Comparison of ENCODE assay signal across 8 cellular contexts in the genomic region with DNA sequence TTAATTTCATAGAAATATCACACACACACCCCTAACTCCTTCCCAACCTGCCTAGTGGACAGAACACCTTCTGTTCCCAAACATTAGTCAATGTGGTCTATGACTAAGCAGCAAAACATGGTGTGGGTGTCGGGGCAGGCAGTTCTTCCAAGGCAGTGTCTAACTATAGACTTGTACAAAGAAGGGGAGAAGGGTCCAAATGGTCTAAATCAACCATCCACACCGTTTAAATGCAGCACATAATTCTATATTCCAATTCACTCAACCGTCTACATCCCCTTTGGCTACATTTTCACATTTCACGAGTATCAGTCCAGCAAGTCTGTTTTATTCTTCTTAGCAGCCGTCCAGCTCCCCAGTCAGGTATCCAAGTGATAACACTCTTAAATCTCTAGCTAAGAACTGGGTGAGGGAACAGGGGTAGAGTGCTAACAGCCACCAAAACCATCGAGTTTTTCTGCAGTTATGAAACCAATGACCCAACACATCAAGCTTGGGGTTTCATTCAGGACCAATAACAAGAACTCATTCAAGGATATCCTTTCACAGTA. TPM values are rescaled to one million over a fixed set of nuclear protein-coding genes. Genes with fewer than 3 reads are reported as not detected.
DNase-seq lines count a peak whose midpoint lies in the region; ATAC-seq, FAIRE-seq and TF ChIP-seq lines count a peak whose summit lies in the region.

No MANE protein-coding gene starts in this region.

- H3K4me1 ChIP-seq in Panc1 (ENCODE audit: control insufficient read depth, insufficient read depth, low read length) (peaks cover 40% of the 10 kb centered on the region), small intestine (ENCODE audit: control insufficient read depth in 2 of 2, insufficient read depth in 1 of 2, low read depth in 1 of 2, low read length in 1 of 2) (peaks cover 4 to 10% of the 10 kb centered on the region in 2 donors)

- intact Hi-C loops in Panc1 (cut with micrococcal nuclease; ENCODE audit: unreplicated experiment), result loop anchor here (5.0 to 10.0 kb wide), 4 partner anchors 86 to 1071 kb away; no protein-coding TSS in a partner anchor

- H3K9me3 ChIP-seq in Panc1 (ENCODE audit: control insufficient read depth, insufficient read depth, low read depth, low read length) (no peaks in the 10 kb centered on the region), small intestine (ENCODE audit: control insufficient read depth, low read depth) (no peaks in the 10 kb centered on the region)

- H3K27me3 ChIP-seq in Panc1 (ENCODE audit: control insufficient read depth, insufficient read depth, low read length) (no peaks in the 10 kb centered on the region), small intestine (ENCODE audit: control insufficient read depth in 2 of 2, insufficient read depth in 2 of 2, low read length in 2 of 2) (no peaks in the 10 kb centered on the region)

- no peak for TF ChIP-seq CTCF in Panc1 (IDR thresholded peaks at IDR 0.05)
- no peak for TF ChIP-seq CTCF in foreskin fibroblast (IDR thresholded peaks at IDR 0.05; ENCODE audit: low read depth, low read length)

- ATAC-seq in Panc1 (peak; percentile 74), GM21825 (IDR thresholded peaks at IDR 0.05; ENCODE audit: unreplicated experiment) (no peak), HG02623 (IDR thresholded peaks at IDR 0.05; ENCODE audit: unreplicated experiment) (no peak), HG03135 (IDR thresholded peaks at IDR 0.05; ENCODE audit: unreplicated experiment) (no peak)

- in situ Hi-C loops in Panc1 (cut with HindIII; ENCODE audit: low pct_unique_long_range_greater_than_20kb, low sequenced_read_pairs), result no loop called here

- CTCF ChIA-PET in Panc1 (lab: Charles Lee), result no interaction called here

- peak; percentile 23 for FAIRE-seq in GM19239 (lab: Jason Lieb, UNC)
- FAIRE-seq in small intestine (lab: Jason Lieb, UNC), result no peak

- peak overlapping the region; percentile 79 to 82 for H3K4me3 ChIP-seq in Panc1 (ENCODE audit: low read depth in 2 of 2, low read length in 2 of 2)
- peak overlapping the region; percentile 60 to 86 for H3K4me3 ChIP-seq in foreskin fibroblast (ENCODE audit: low read depth in 1 of 2, low read length in 2 of 2)
- H3K4me3 ChIP-seq in small intestine (ENCODE audit: low read depth in 1 of 2, low read length in 2 of 2), result peak overlapping the region in 1 of 2 donors; percentile 81

- no TSS peak for BruUV-seq in Panc1 (replicated peaks; lab: Mats Ljungman, UMichigan)

- H3K36me3 ChIP-seq in Panc1 (ENCODE audit: control insufficient read depth, insufficient read depth, low read length) (peaks cover 3% of the 10 kb centered on the region; the same call in 1 of the 2 replicates), small intestine (ENCODE audit: control insufficient read depth in 2 of 2, insufficient read depth in 2 of 2, low read length in 2 of 2) (no peaks in the 10 kb centered on the region)

- POLR2A ChIA-PET in Panc1 (lab: Charles Lee), result interaction anchor here (0.6 kb wide), 1 partner anchor 27 kb away, joined by 16 read pairs; no protein-coding TSS in a partner anchor

- WGBS in small intestine, 3 donors, result 10 to 22% (median 15%) methylated on average over 6 of the region's 6 CpGs

- H3K27ac ChIP-seq in Panc1 (ENCODE audit: low read length) (peak overlapping the region; percentile 100), small intestine (ENCODE audit: low read depth in 1 of 2, low read length in 1 of 2) (peak overlapping the region; percentile 94 to 96)

- DNase-seq in GM19239 (ENCODE audit: insufficient read length, low spot score) (no peak), Panc1 (ENCODE audit: low read depth, low spot score) (no peak), foreskin fibroblast (peak; percentile 78 to 89), small intestine (peak; percentile 58), dedifferentiated amniotic fluid mesenchymal stem cell (ENCODE audit: extremely low spot score) (no peak)

RNA-seq across cellular contexts. Expression of a gene that starts 3.4 kb away (rescaled TPM):
- total RNA-seq in Panc1 (2021; ENCODE audit: unreplicated experiment), result 37.5 TPM
- 22.8 TPM for polyA plus RNA-seq in Panc1 (2012; ENCODE audit: insufficient read length)
- 10 to 100 TPM in 2 of 3 donors, 1 to 10 TPM in 1; 5.7 to 13.7 (median 11.6) TPM for polyA plus RNA-seq in small intestine

Comparison
In these comparisons a context has a peak if more than half of its experiments do, and no peak if none do; other contexts are left out.
1. DNase-seq: peak in foreskin fibroblast (2 of 2) and small intestine (single experiment); none in GM19239 (single experiment), Panc1 (single experiment) and dedifferentiated amniotic fluid mesenchymal stem cell (single experiment).